Comparison of ENCODE assay signal across 1 cellular context in the genomic region with DNA sequence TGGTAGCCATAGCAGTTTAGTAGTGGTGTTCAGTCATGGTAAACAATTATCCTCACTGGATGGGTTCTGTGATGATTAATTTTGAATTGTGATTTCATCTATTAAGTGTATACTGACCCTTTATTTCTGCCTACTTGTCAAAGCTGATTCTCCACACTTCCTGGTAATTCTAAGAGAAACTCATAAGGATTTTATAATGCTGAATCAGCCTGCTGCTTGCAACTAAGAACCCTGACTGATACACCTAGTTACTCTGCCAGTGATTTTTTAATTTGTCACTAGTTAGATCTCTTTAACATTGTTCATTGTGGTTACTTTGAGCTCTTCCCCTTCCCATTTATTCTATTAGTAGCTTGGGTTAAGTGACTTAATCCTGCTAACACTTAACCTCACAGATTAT.
TF ChIP-seq lines count a peak whose summit lies in the region.

No MANE protein-coding gene starts in this region.

TF ChIP-seq in K562, 482 proteins besides CTCF, POLR2A, EP300 and RAD21:
- TF ChIP-seq, protein P1, sequence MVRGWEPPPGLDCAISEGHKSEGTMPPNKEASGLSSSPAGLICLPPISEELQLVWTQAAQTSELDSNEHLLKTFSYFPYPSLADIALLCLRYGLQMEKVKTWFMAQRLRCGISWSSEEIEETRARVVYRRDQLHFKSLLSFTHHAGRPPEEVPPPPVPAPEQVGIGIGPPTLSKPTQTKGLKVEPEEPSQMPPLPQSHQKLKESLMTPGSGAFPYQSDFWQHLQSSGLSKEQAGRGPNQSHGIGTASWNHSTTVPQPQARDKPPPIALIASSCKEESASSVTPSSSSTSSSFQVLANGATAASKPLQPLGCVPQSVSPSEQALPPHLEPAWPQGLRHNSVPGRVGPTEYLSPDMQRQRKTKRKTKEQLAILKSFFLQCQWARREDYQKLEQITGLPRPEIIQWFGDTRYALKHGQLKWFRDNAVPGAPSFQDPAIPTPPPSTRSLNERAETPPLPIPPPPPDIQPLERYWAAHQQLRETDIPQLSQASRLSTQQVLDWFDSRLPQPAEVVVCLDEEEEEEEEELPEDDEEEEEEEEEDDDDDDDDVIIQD (CRISPR knock-in tag; IDR thresholded peaks at IDR 0.05), result no peak
- peak; percentile 27; the same call in 1 of the 2 replicates for TF ChIP-seq ZNF316 (IDR thresholded peaks at IDR 0.05)
- TF ChIP-seq COPS2 (conservative IDR thresholded peaks at IDR 0.05), result no peak
- no peak for TF ChIP-seq GATAD2B (IDR thresholded peaks at IDR 0.05; ENCODE audit: borderline replicate concordance)
